ENCODE assay signal across 8 cellular contexts in the genomic region with DNA sequence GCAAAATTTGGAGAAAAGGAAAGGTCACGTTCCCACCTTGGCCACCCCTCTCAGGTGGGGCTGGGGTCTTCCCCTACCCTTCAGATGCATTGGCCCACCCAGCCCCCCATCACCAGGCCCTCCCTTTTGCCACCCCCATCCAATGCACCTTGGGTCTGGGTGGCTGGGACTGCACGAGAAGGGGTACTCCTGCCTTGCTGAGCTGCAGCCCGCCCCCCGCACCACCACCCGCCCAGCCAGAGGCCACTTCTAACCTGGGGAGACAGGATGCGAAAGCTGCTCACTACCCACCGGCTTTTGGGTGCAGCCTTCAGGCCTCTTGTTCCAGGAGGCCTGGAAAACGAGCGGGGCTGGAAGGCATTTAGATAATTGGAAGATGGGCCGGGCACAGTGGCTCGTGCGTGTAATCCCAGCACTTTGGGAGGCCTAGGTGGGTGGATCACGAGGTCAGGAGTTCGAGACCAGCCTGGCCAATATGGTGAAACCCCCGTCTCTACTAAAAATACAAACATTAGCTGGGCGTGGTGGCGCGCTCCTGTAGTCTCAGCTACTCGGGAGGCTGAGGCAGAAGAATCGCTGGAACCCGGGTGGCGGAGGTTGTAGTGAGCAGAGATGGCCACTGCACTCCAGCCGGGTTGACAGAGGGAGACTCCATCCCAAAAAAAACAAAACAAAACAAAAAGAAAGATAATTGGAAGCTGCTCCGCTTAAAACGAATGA. TPM values are rescaled to one million over a fixed set of nuclear protein-coding genes. Genes with fewer than 3 reads are reported as not detected.
DNase-seq lines count a peak whose midpoint lies in the region; ATAC-seq and TF ChIP-seq lines count a peak whose summit lies in the region.

No MANE protein-coding gene starts in this region.

- no peaks in the 10 kb centered on the region for H3K9me3 Mint-ChIP-seq in stimulated activated naive CD8-positive, alpha-beta T cell treated with anti-CD3 and anti-CD28 coated beads, Interleukin-15, Interleukin-2, amounts not matched to agents 100 ng/mL and 50 ng/mL, for 24 hours
- no peaks in the 10 kb centered on the region for H3K9me3 Mint-ChIP-seq in naive thymus-derived CD4-positive, alpha-beta T cell

- peaks cover 18 to 30% of the 10 kb centered on the region in 2 donors for H3K4me1 ChIP-seq in naive thymus-derived CD4-positive, alpha-beta T cell (ENCODE audit: control insufficient read depth in 2 of 2, insufficient read depth in 2 of 2, low read length in 2 of 2)

- ATAC-seq in stimulated activated naive CD8-positive, alpha-beta T cell treated with anti-CD3 and anti-CD28 coated beads, Interleukin-15, Interleukin-2, amounts not matched to agents 100 U/mL and 50 U/mL, for 24 hours, result no peak
- no peak for ATAC-seq in naive thymus-derived CD4-positive, alpha-beta T cell

- peak overlapping the region; percentile 77 to 83 for H3K4me3 ChIP-seq in cardiac fibroblast (replicated peaks in 1 of 2; ENCODE audit: low read depth in 2 of 2, low read length in 2 of 2)
- H3K4me3 ChIP-seq in naive thymus-derived CD4-positive, alpha-beta T cell (ENCODE audit: low read length), result peak overlapping the region; percentile 88

- H3K27me3 ChIP-seq in naive thymus-derived CD4-positive, alpha-beta T cell (ENCODE audit: control insufficient read depth in 2 of 2, insufficient read depth in 2 of 2, low read length in 2 of 2), result no peaks in the 10 kb centered on the region

- peak overlapping the region; percentile 91 for H3K4me3 Mint-ChIP-seq in stimulated activated naive CD8-positive, alpha-beta T cell treated with anti-CD3 and anti-CD28 coated beads, Interleukin-15, Interleukin-2, amounts not matched to agents 100 ng/mL and 50 ng/mL, for 24 hours
- H3K4me3 Mint-ChIP-seq in naive thymus-derived CD4-positive, alpha-beta T cell, result peak overlapping the region; percentile 90 to 99 (median 94)

- POLR2A ChIA-PET in naive thymus-derived CD4-positive, alpha-beta T cell (lab: Charles Lee), result interaction anchor here (1.7 to 3.5 kb wide), 3 partner anchors 8 to 21 kb away, joined by 7 to 134 read pairs (median 7); a partner anchor contains a TSS

- no peaks in the 10 kb centered on the region for H3K9me3 ChIP-seq in naive thymus-derived CD4-positive, alpha-beta T cell (ENCODE audit: control insufficient read depth in 2 of 3, low read length in 3 of 3)

- peak overlapping the region; percentile 98 for H3K27ac Mint-ChIP-seq in stimulated activated naive CD8-positive, alpha-beta T cell treated with anti-CD3 and anti-CD28 coated beads, Interleukin-15, Interleukin-2, amounts not matched to agents 100 ng/mL and 50 ng/mL, for 24 hours
- H3K27ac Mint-ChIP-seq in naive thymus-derived CD4-positive, alpha-beta T cell, result peak overlapping the region in 7 of 9 donors; percentile 81 to 95 (median 95)

- no peak for TF ChIP-seq CTCF in cardiac fibroblast (IDR thresholded peaks at IDR 0.05; ENCODE audit: low read depth, low read length)

- H3K27ac ChIP-seq in naive thymus-derived CD4-positive, alpha-beta T cell (ENCODE audit: low read depth, low read length), result peak overlapping the region; percentile 95

- peaks cover 6% of the 10 kb centered on the region for H3K36me3 Mint-ChIP-seq in stimulated activated naive CD8-positive, alpha-beta T cell treated with anti-CD3 and anti-CD28 coated beads, Interleukin-15, Interleukin-2, amounts not matched to agents 100 ng/mL and 50 ng/mL, for 24 hours (ENCODE audit: low read depth)
- H3K36me3 Mint-ChIP-seq in naive thymus-derived CD4-positive, alpha-beta T cell, result peaks cover 5 to 32% (median 17%) of the 10 kb centered on the region in 5 donors

- H3K36me3 ChIP-seq in naive thymus-derived CD4-positive, alpha-beta T cell (ENCODE audit: control insufficient read depth in 2 of 3, insufficient read depth in 3 of 3, low read length in 3 of 3), result peaks cover 0 to 19% (median 0%) of the 10 kb centered on the region in 3 experiments

- H3K27me3 Mint-ChIP-seq in stimulated activated naive CD8-positive, alpha-beta T cell treated with anti-CD3 and anti-CD28 coated beads, Interleukin-15, Interleukin-2, amounts not matched to agents 100 ng/mL and 50 ng/mL, for 24 hours, result no peaks in the 10 kb centered on the region
- H3K27me3 Mint-ChIP-seq in naive thymus-derived CD4-positive, alpha-beta T cell, result peaks cover 0 to 7% (median 0%) of the 10 kb centered on the region in 5 donors

- intact Hi-C loops in naive thymus-derived CD4-positive, alpha-beta T cell (cut with micrococcal nuclease), result loop anchor here (1.0 to 5.0 kb wide), 4 partner anchors 25 to 1332 kb away; a partner anchor contains a TSS

- DNase-seq in stimulated activated naive CD8-positive, alpha-beta T cell treated with anti-CD3 and anti-CD28 coated beads, Interleukin-15, Interleukin-2, amounts not matched to agents 100 U/mL and 50 U/mL, for 24 hours, result no peak
- DNase-seq in cardiac fibroblast (ENCODE audit: low read depth in 2 of 2), result no peak
- DNase-seq in naive thymus-derived CD4-positive, alpha-beta T cell, result no peak
- DNase-seq in NCI-H1694 treated with DMSO at 0.1 percent for 48 hours (lab: John Stamatoyannopoulos, UW), result no peak
- no peak for DNase-seq in SIG-M5 (lab: John Stamatoyannopoulos, UW)
- DNase-seq in activated CD4-positive, CD25-positive, alpha-beta regulatory T cell (lab: John Stamatoyannopoulos, UW), result no peak
- no peak for DNase-seq in NCI-H1436 (lab: John Stamatoyannopoulos, UW)

- CTCF ChIA-PET in naive thymus-derived CD4-positive, alpha-beta T cell (lab: Charles Lee), result interaction anchor here (0.7 to 3.5 kb wide), 3 partner anchors 21 to 41 kb away, joined by 3 to 17 read pairs (median 4); a partner anchor contains a TSS

- peaks cover 41% of the 10 kb centered on the region for H3K4me1 Mint-ChIP-seq in stimulated activated naive CD8-positive, alpha-beta T cell treated with anti-CD3 and anti-CD28 coated beads, Interleukin-15, Interleukin-2, amounts not matched to agents 100 ng/mL and 50 ng/mL, for 24 hours (ENCODE audit: low read depth)
- H3K4me1 Mint-ChIP-seq in naive thymus-derived CD4-positive, alpha-beta T cell, result peaks cover 24 to 35% (median 31%) of the 10 kb centered on the region in 7 donors

RNA-seq across cellular contexts. Expression of a gene that starts 1.2 kb away (rescaled TPM):
- total RNA-seq in naive thymus-derived CD4-positive, alpha-beta T cell, result 100 to 1,000 TPM; 166 to 392 (median 281) TPM
- polyA plus RNA-seq in naive thymus-derived CD4-positive, alpha-beta T cell, result 10 to 100 TPM; 37.0 to 45.7 TPM

RNA-seq across cellular contexts. Expression of a gene that starts 8.3 kb away (rescaled TPM):
- 10 to 100 TPM; 35.3 to 73.6 (median 50.0) TPM for total RNA-seq in naive thymus-derived CD4-positive, alpha-beta T cell
- 1 to 10 TPM; 1.3 to 1.8 TPM for polyA plus RNA-seq in naive thymus-derived CD4-positive, alpha-beta T cell

RNA-seq across cellular contexts. Expression of a gene that starts 13.6 kb away (rescaled TPM):
- under 1 TPM in 3 of 5 experiments, not detected in 2; 0.24 to 0.32 (median 0.29) TPM for total RNA-seq in naive thymus-derived CD4-positive, alpha-beta T cell
- not detected for polyA plus RNA-seq in naive thymus-derived CD4-positive, alpha-beta T cell

RNA-seq across cellular contexts. Expression of a gene that starts 25.5 kb away (rescaled TPM):
- total RNA-seq in naive thymus-derived CD4-positive, alpha-beta T cell, result 10 to 100 TPM in 4 of 5 experiments, 1 to 10 TPM in 1; 7.9 to 14.0 (median 10.8) TPM
- polyA plus RNA-seq in naive thymus-derived CD4-positive, alpha-beta T cell, result 10 to 100 TPM; 19.8 to 25.9 TPM

RNA-seq across cellular contexts. Expression of a gene that starts 27.3 kb away (rescaled TPM):
- 10 to 100 TPM; 14.0 to 27.4 (median 18.4) TPM for total RNA-seq in naive thymus-derived CD4-positive, alpha-beta T cell
- 10 to 100 TPM; 20.7 to 21.7 TPM for polyA plus RNA-seq in naive thymus-derived CD4-positive, alpha-beta T cell
